Comparison of ENCODE assay signal across 32 cellular contexts in the genomic region with DNA sequence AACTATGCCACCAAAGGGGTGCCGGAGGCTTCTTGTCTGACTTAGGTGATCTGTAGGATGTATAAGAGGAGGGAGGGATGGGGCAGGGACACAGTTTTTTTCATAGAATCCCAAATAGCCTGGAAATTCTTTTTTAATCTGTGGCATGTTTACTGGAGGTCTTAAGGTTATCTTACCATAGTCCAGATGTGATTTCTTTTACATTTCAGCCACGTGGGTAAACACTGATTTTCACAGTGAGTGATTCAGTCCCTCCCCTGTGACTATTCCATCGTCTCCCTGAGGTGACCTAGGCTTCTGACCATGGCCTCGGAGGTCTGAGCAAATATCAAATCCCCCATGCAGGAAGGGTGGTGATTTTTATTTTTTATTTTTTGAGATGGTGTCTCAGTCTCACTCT.
"Had no signal": no experiment of that assay in that cellular context is flagged by ENCODE, and none has a peak within 500 bp of the region (broad histone marks: within the 10 kb centered on the region; RNA-seq: fewer than 3 reads in every experiment).

No MANE protein-coding gene starts in this region.

- H3K4me3 ChIP-seq: adrenal gland, body of pancreas, right lobe of liver, skin epidermis, testis, transverse colon had no signal

- H3K4me3 Mint-ChIP-seq: activated CD4-positive, alpha-beta memory T cell treated with anti-CD3 and anti-CD28 coated beads for 36 hours; activated naive CD4-positive, alpha-beta T cell treated with anti-CD3 and anti-CD28 coated beads for 36 hours; activated naive CD8-positive, alpha-beta T cell treated with anti-CD3 and anti-CD28 coated beads for 36 hours; activated T-helper 1 cell treated with anti-CD3 and anti-CD28 coated beads, Interleukin-12 subunit alpha, Interleukin-12 subunit beta, Interleukin-2, Interleukin-4 antibody, amounts not matched to agents 30 ng/mL and 10 ng/mL and 1 ng/mL, durations not matched to agents 14 hours and 24 hours and 36 hours; effector memory CD8-positive, alpha-beta T cell; immature natural killer cell; naive thymus-derived CD8-positive, alpha-beta T cell; T-helper 1 cell treated with Interleukin-12 subunit alpha and Interleukin-12 subunit beta and Interleukin-4 antibody, amounts not matched to agents 30 μg/mL and 1 μg/mL, for 36 hours had no signal

- H3K27me3 Mint-ChIP-seq: activated naive CD8-positive, alpha-beta T cell treated with anti-CD3 and anti-CD28 coated beads for 36 hours had no signal

- H3K27me3 ChIP-seq: adrenal gland, body of pancreas, right lobe of liver, testis, transverse colon had no signal

- H3K9me3 ChIP-seq: adrenal gland, body of pancreas, right lobe of liver, testis, transverse colon had no signal

- H3K36me3 Mint-ChIP-seq: activated CD4-positive, alpha-beta memory T cell treated with anti-CD3 and anti-CD28 coated beads for 36 hours; activated naive CD8-positive, alpha-beta T cell treated with anti-CD3 and anti-CD28 coated beads for 36 hours; immature natural killer cell; naive thymus-derived CD8-positive, alpha-beta T cell had no signal

- ATAC-seq: body of pancreas; effector memory CD8-positive, alpha-beta T cell; left colon; naive thymus-derived CD8-positive, alpha-beta T cell; stimulated activated naive CD8-positive, alpha-beta T cell treated with anti-CD3 and anti-CD28 coated beads, Interleukin-15, Interleukin-2, amounts not matched to agents 100 U/mL and 50 U/mL, for 24 hours had no signal

- H3K27ac ChIP-seq: adrenal gland, body of pancreas, right lobe of liver, skin epidermis, testis had no signal

- H3K9me3 Mint-ChIP-seq: activated CD4-positive, alpha-beta memory T cell treated with anti-CD3 and anti-CD28 coated beads for 36 hours; activated naive CD4-positive, alpha-beta T cell treated with anti-CD3 and anti-CD28 coated beads for 36 hours; activated naive CD8-positive, alpha-beta T cell treated with anti-CD3 and anti-CD28 coated beads for 36 hours; activated T-helper 1 cell treated with anti-CD3 and anti-CD28 coated beads, Interleukin-12 subunit alpha, Interleukin-12 subunit beta, Interleukin-2, Interleukin-4 antibody, amounts not matched to agents 30 ng/mL and 10 ng/mL and 1 ng/mL, durations not matched to agents 14 hours and 24 hours and 36 hours; effector memory CD8-positive, alpha-beta T cell; immature natural killer cell; naive thymus-derived CD8-positive, alpha-beta T cell; T-helper 1 cell treated with Interleukin-12 subunit alpha and Interleukin-12 subunit beta and Interleukin-4 antibody, amounts not matched to agents 30 μg/mL and 1 μg/mL, for 36 hours had no signal

- DNase-seq: activated CD4-positive, alpha-beta memory T cell treated with anti-CD3 and anti-CD28 coated beads for 36 hours; activated CD4-positive, alpha-beta T cell treated with anti-CD3 and anti-CD28 coated beads for 48 hours; activated CD8-positive, alpha-beta memory T cell treated with anti-CD3 and anti-CD28 coated beads, Interleukin-2, amount 50 U/mL, for 4 hours; activated effector memory CD4-positive, alpha-beta T cell treated with anti-CD3 and anti-CD28 coated beads, Interleukin-2, amount 50 U/mL, for 16 hours; activated naive CD4-positive, alpha-beta T cell treated with anti-CD3 and anti-CD28 coated beads for 36 hours; activated naive CD8-positive, alpha-beta T cell treated with anti-CD3 and anti-CD28 coated beads for 36 hours; activated T-cell treated with anti-CD3 and anti-CD28 coated beads, Interleukin-2, amount 50 U/mL, for 1 hour; adrenal gland; aorta; body of pancreas; cerebellar nuclear complex; cortex of kidney; effector memory CD8-positive, alpha-beta T cell; erythroblast; head of caudate nucleus; hypothalamus; immature natural killer cell; kidney; left colon; mammary epithelial cell; midbrain; naive thymus-derived CD8-positive, alpha-beta T cell; right lobe of liver; stimulated activated CD4-positive, alpha-beta T cell treated with anti-CD3 and anti-CD28 coated beads, Interleukin-12 subunit alpha, Interleukin-12 subunit beta, amount 100 ng/mL, for 4 hours; stimulated activated CD4-positive, alpha-beta T cell treated with anti-CD3 and anti-CD28 coated beads, Interleukin-4, amount 100 ng/mL, for 1 hour; stimulated activated naive CD8-positive, alpha-beta T cell treated with anti-CD3 and anti-CD28 coated beads, Interleukin-15, Interleukin-2, amounts not matched to agents 100 U/mL and 50 U/mL, for 24 hours; T-helper 9 cell; testis; transverse colon had no signal

- H3K36me3 ChIP-seq: adrenal gland, right lobe of liver, transverse colon had no signal

- H3K4me1 Mint-ChIP-seq: activated naive CD8-positive, alpha-beta T cell treated with anti-CD3 and anti-CD28 coated beads for 36 hours; immature natural killer cell; naive thymus-derived CD8-positive, alpha-beta T cell had no signal

- H3K4me1 ChIP-seq: adrenal gland, right lobe of liver, testis had no signal

- H3K27ac Mint-ChIP-seq: activated CD4-positive, alpha-beta memory T cell treated with anti-CD3 and anti-CD28 coated beads for 36 hours; activated naive CD4-positive, alpha-beta T cell treated with anti-CD3 and anti-CD28 coated beads for 36 hours; activated naive CD8-positive, alpha-beta T cell treated with anti-CD3 and anti-CD28 coated beads for 36 hours; activated T-helper 1 cell treated with anti-CD3 and anti-CD28 coated beads, Interleukin-12 subunit alpha, Interleukin-12 subunit beta, Interleukin-2, Interleukin-4 antibody, amounts not matched to agents 30 ng/mL and 10 ng/mL and 1 ng/mL, durations not matched to agents 14 hours and 24 hours and 36 hours; effector memory CD8-positive, alpha-beta T cell; immature natural killer cell; naive thymus-derived CD8-positive, alpha-beta T cell; T-helper 1 cell treated with Interleukin-12 subunit alpha and Interleukin-12 subunit beta and Interleukin-4 antibody, amounts not matched to agents 30 μg/mL and 1 μg/mL, for 36 hours had no signal
